ENCODE assay signal across 10 cellular contexts in the genomic region with DNA sequence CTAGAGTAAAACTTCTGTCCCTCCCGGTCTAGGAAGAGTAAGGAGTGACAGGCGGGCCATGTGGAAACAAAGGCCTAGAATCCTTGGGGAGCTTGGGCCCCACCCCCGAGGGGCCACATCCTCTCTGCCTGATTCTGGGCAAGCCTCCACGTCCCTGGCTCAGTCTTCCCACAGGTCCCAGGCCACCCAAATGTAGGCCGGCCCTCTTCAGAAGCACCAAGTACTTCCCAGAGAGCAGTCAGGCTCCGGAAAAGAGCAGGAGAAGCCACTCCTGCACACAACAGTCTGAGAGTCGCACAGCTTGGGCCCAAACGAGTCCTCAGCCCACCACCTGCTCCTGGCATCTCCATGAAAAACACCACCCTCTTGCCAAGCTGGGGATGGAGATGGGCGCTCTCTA. TPM values are rescaled to one million over a fixed set of nuclear protein-coding genes. Genes with fewer than 3 reads are reported as not detected.
A peak's percentile ranks its signal among the peaks of the same experiment; 100 is the strongest.
DNase-seq lines count a peak whose midpoint lies in the region; ATAC-seq and TF ChIP-seq lines count a peak whose summit lies in the region.
"Had no signal": no experiment of that assay in that cellular context is flagged by ENCODE, and none has a peak within 500 bp of the region (broad histone marks: within the 10 kb centered on the region; RNA-seq: fewer than 3 reads in every experiment).

No MANE protein-coding gene starts in this region.

- no peak overlapping the region for H3K14ac ChIP-seq in trophoblast cell (ENCODE audit: low read length)

- H2AFZ ChIP-seq in PC-9 (no peak overlapping the region), trophoblast cell (ENCODE audit: insufficient read depth, low read length, poor library complexity) (peak overlapping the region; percentile 17)

- BruUV-seq in PC-9 (replicated peaks; lab: Mats Ljungman, UMichigan), result no TSS peak

- peaks cover 18% of the 10 kb centered on the region for H3K79me1 ChIP-seq in trophoblast cell (ENCODE audit: low read length)

- peaks cover 36% of the 10 kb centered on the region for H3F3A ChIP-seq in PC-9 (ENCODE audit: insufficient read depth, low read depth)

- no peak overlapping the region for H3K23ac ChIP-seq in trophoblast cell (ENCODE audit: low read length)

- peak overlapping the region; percentile 91 for H3K27ac ChIP-seq in CD4-positive, CD25-positive, alpha-beta regulatory T cell (ENCODE audit: insufficient read depth, low read length, poor library complexity, severe bottlenecking)
- H3K27ac ChIP-seq in PC-9 (peak overlapping the region; percentile 22; the same call in 1 of the 2 replicates), epithelial cell of prostate (peak overlapping the region; percentile 5), trophoblast cell (ENCODE audit: low read depth, low read length) (no peak overlapping the region)

- H4K12ac ChIP-seq in trophoblast cell (ENCODE audit: low read depth, low read length), result no peak overlapping the region

- H4K20me1 ChIP-seq in PC-9 (ENCODE audit: insufficient read depth), result peaks cover 17% of the 10 kb centered on the region; the same call in 1 of the 2 replicates

- POLR2A ChIA-PET in PC-9 (lab: Charles Lee; ENCODE audit: unreplicated experiment), result no interaction called here

- H3K4me3 ChIP-seq in CD4-positive, CD25-positive, alpha-beta regulatory T cell (ENCODE audit: low read depth, low read length), result peak overlapping the region; percentile 83
- H3K4me3 ChIP-seq in PC-9 (no peak overlapping the region), trophoblast cell (ENCODE audit: low read depth, low read length) (no peak overlapping the region)

- CTCF ChIA-PET in PC-9 (lab: Charles Lee), result no interaction called here

- no peak overlapping the region for H3K4me2 ChIP-seq in PC-9
- H3K4me2 ChIP-seq in trophoblast cell (ENCODE audit: low read length), result no peak overlapping the region

- no peak overlapping the region for H2BK120ac ChIP-seq in trophoblast cell (ENCODE audit: insufficient read depth, low read length, poor library complexity)

- no peak overlapping the region for H2BK5ac ChIP-seq in trophoblast cell (ENCODE audit: low read depth, low read length, poor library complexity)

- peak overlapping the region; percentile 19 for H3K18ac ChIP-seq in trophoblast cell (ENCODE audit: low read length)

- WGBS in trophoblast cell (ENCODE audit: extremely low coverage, insufficient coverage, insufficient read length), result no CpG with 5 or more reads among the region's 9 CpGs

- no peak overlapping the region for H2BK12ac ChIP-seq in trophoblast cell (ENCODE audit: low read length)

- H3K27me3 ChIP-seq in CD4-positive, CD25-positive, alpha-beta regulatory T cell (ENCODE audit: control insufficient read depth, insufficient read depth, low read length), result no peaks in the 10 kb centered on the region
- H3K27me3 ChIP-seq in PC-9 (ENCODE audit: insufficient read depth, low read depth), result no peaks in the 10 kb centered on the region
- no peaks in the 10 kb centered on the region for H3K27me3 ChIP-seq in trophoblast cell (ENCODE audit: insufficient read depth, low read length)

- peaks cover 35% of the 10 kb centered on the region for H3K36me3 Mint-ChIP-seq in CD4-positive, CD25-positive, alpha-beta regulatory T cell

- peak overlapping the region; percentile 28 for H4K91ac ChIP-seq in trophoblast cell (ENCODE audit: low read depth, low read length)

- peaks cover 25% of the 10 kb centered on the region for H3K36me3 ChIP-seq in CD4-positive, CD25-positive, alpha-beta regulatory T cell (ENCODE audit: control insufficient read depth, insufficient read depth, low read length)
- 0 out of 2 replicates have a peak, but pooled peaks cover 23% of the 10 kb centered on the region for H3K36me3 ChIP-seq in PC-9 (ENCODE audit: low read depth)
- peaks cover 22 to 32% of the 10 kb centered on the region in 2 experiments for H3K36me3 ChIP-seq in trophoblast cell (ENCODE audit: control insufficient read depth in 1 of 2, insufficient read depth in 2 of 2, low read length in 2 of 2)

- no peaks in the 10 kb centered on the region for H3K9me3 Mint-ChIP-seq in CD4-positive, CD25-positive, alpha-beta regulatory T cell

- DNase-seq in CD4-positive, CD25-positive, alpha-beta regulatory T cell, result no peak
- no peak for DNase-seq in PC-9
- DNase-seq in epithelial cell of prostate (ENCODE audit: low read depth, low spot score), result no peak
- DNase-seq in trophoblast cell, result no peak
- DNase-seq in omental fat pad (ENCODE audit: low spot score), result no peak
- DNase-seq: NCI-H1105; stimulated activated CD4-positive, alpha-beta T cell treated with anti-CD3 and anti-CD28 coated beads, Interleukin-4, amount 100 ng/mL, for 24 hours had no signal

- H3K9ac ChIP-seq in trophoblast cell (ENCODE audit: low read length), result no peak overlapping the region

- H4K8ac ChIP-seq in trophoblast cell (ENCODE audit: low read depth, low read length), result no peak overlapping the region

- H3K9me3 ChIP-seq in CD4-positive, CD25-positive, alpha-beta regulatory T cell (ENCODE audit: control insufficient read depth in 2 of 2, low read length in 2 of 2), result no peaks in the 10 kb centered on the region
- H3K9me3 ChIP-seq in PC-9 (ENCODE audit: insufficient read depth, low read depth), result no peaks in the 10 kb centered on the region
- H3K9me3 ChIP-seq in trophoblast cell (ENCODE audit: insufficient read depth, low read depth, low read length), result no peaks in the 10 kb centered on the region

- H3K9me2 ChIP-seq in PC-9 (ENCODE audit: insufficient read depth), result no peaks in the 10 kb centered on the region

- H3K4ac ChIP-seq in trophoblast cell (ENCODE audit: low read depth, low read length), result no peak overlapping the region

- TF ChIP-seq CTCF in PC-9 (conservative IDR thresholded peaks at IDR 0.05) (no peak), omental fat pad (IDR thresholded peaks at IDR 0.05) (no peak)

- intact Hi-C loops in PC-9 (cut with micrococcal nuclease; ENCODE audit: unreplicated experiment), result no loop called here

- H3K27me3 Mint-ChIP-seq in CD4-positive, CD25-positive, alpha-beta regulatory T cell, result no peaks in the 10 kb centered on the region

- H3K4me1 ChIP-seq in CD4-positive, CD25-positive, alpha-beta regulatory T cell (ENCODE audit: control insufficient read depth, insufficient read depth, low read length, poor library complexity, severe bottlenecking), result peaks cover 100% of the 10 kb centered on the region
- H3K4me1 ChIP-seq in PC-9 (replicated peaks; ENCODE audit: insufficient read depth) (peaks cover 35% of the 10 kb centered on the region), trophoblast cell (ENCODE audit: control insufficient read depth in 1 of 2, insufficient read depth in 2 of 2, low read length in 2 of 2) (peaks cover 22 to 25% of the 10 kb centered on the region in 2 experiments)

- no peak overlapping the region for H2AK5ac ChIP-seq in trophoblast cell (ENCODE audit: low read length)

- H3K79me2 ChIP-seq in PC-9 (ENCODE audit: low read depth) (peaks cover 92% of the 10 kb centered on the region), trophoblast cell (ENCODE audit: control insufficient read depth, insufficient read depth, low read length, poor library complexity) (peaks cover 16% of the 10 kb centered on the region)

- H3K4me1 Mint-ChIP-seq in CD4-positive, CD25-positive, alpha-beta regulatory T cell, result peaks cover 21 to 96% (median 49%) of the 10 kb centered on the region in 4 donors

- H3K4me3 Mint-ChIP-seq in CD4-positive, CD25-positive, alpha-beta regulatory T cell, result peak overlapping the region; percentile 85 to 93 (median 88)

- H3K27ac Mint-ChIP-seq in CD4-positive, CD25-positive, alpha-beta regulatory T cell, result peak overlapping the region; percentile 91 to 100 (median 96)

- ATAC-seq in CD4-positive, CD25-positive, alpha-beta regulatory T cell (ENCODE audit: low read depth in 2 of 2), result no peak
- ATAC-seq in GM21723 (IDR thresholded peaks at IDR 0.05; ENCODE audit: unreplicated experiment) (no peak), GM21717 (IDR thresholded peaks at IDR 0.05; ENCODE audit: unreplicated experiment) (no peak), omental fat pad (ENCODE audit: low FRiP score) (no peak), HG02840 (IDR thresholded peaks at IDR 0.05; ENCODE audit: low FRiP score, unreplicated experiment) (no peak)

RNA-seq across cellular contexts. Expression of gene EHD1, which starts 15.5 kb away (rescaled TPM):
- total RNA-seq in CD4-positive, CD25-positive, alpha-beta regulatory T cell, result 201 TPM
- polyA plus RNA-seq in CD4-positive, CD25-positive, alpha-beta regulatory T cell, result 100 to 1,000 TPM; 180 to 223 (median 183) TPM
- 110 and 134 TPM in 2 replicates for total RNA-seq in PC-9 (2021)
- 138 and 148 TPM in 2 replicates for polyA plus RNA-seq in trophoblast cell (2013)
- 100 to 1,000 TPM in 2 of 4 donors, 10 to 100 TPM in 2; 66.4 to 226 (median 94.8) TPM for total RNA-seq in omental fat pad

RNA-seq across cellular contexts. Expression of gene CDC42BPG, which starts 18.5 kb away (rescaled TPM):
- 11.6 TPM for total RNA-seq in CD4-positive, CD25-positive, alpha-beta regulatory T cell
- under 1 TPM in 2 of 4 donors, not detected in 2; 0.11 to 0.13 TPM for polyA plus RNA-seq in CD4-positive, CD25-positive, alpha-beta regulatory T cell
- 31.3 and 33.8 TPM in 2 replicates for total RNA-seq in PC-9 (2021)
- 19.4 and 20.9 TPM in 2 replicates for polyA plus RNA-seq in trophoblast cell (2013)
- total RNA-seq in omental fat pad, result under 1 TPM; 0.19 to 0.48 (median 0.42) TPM

RNA-seq across cellular contexts. Expression of gene MEN1, which starts 52.6 kb away (rescaled TPM):
- total RNA-seq in CD4-positive, CD25-positive, alpha-beta regulatory T cell, result 31.3 TPM
- polyA plus RNA-seq in CD4-positive, CD25-positive, alpha-beta regulatory T cell, result 10 to 100 TPM; 20.9 to 26.1 (median 24.5) TPM
- total RNA-seq in PC-9 (2021) (48.7 and 61.6 TPM in 2 replicates), omental fat pad (10 to 100 TPM in 3 of 4 donors, 1 to 10 TPM in 1; 7.3 to 20.2 (median 12.2) TPM)
- polyA plus RNA-seq in trophoblast cell (2013), result 53.4 and 53.7 TPM in 2 replicates

RNA-seq across cellular contexts. Expression of gene ATG2A, which starts 54.1 kb away (rescaled TPM):
- total RNA-seq in CD4-positive, CD25-positive, alpha-beta regulatory T cell, result 234 TPM
- polyA plus RNA-seq in CD4-positive, CD25-positive, alpha-beta regulatory T cell, result 1 to 10 TPM; 5.8 to 8.0 (median 6.4) TPM
- total RNA-seq in PC-9 (2021) (48.2 and 53.2 TPM in 2 replicates), omental fat pad (10 to 100 TPM; 20.3 to 34.8 (median 22.2) TPM)
- 16.5 and 17.3 TPM in 2 replicates for polyA plus RNA-seq in trophoblast cell (2013)

RNA-seq across cellular contexts. Expression of gene MAP4K2, which starts 59.9 kb away (rescaled TPM):
- 85.0 TPM for total RNA-seq in CD4-positive, CD25-positive, alpha-beta regulatory T cell
- polyA plus RNA-seq in CD4-positive, CD25-positive, alpha-beta regulatory T cell, result 10 to 100 TPM; 31.5 to 39.5 (median 34.8) TPM
- total RNA-seq in PC-9 (2021) (32.6 and 34.3 TPM in 2 replicates), omental fat pad (10 to 100 TPM in 3 of 4 donors, 1 to 10 TPM in 1; 8.5 to 33.3 (median 17.7) TPM)
- polyA plus RNA-seq in trophoblast cell (2013), result 17.9 and 19.2 TPM in 2 replicates
